Comparison of ENCODE assay signal across 9 cellular contexts in the genomic region with DNA sequence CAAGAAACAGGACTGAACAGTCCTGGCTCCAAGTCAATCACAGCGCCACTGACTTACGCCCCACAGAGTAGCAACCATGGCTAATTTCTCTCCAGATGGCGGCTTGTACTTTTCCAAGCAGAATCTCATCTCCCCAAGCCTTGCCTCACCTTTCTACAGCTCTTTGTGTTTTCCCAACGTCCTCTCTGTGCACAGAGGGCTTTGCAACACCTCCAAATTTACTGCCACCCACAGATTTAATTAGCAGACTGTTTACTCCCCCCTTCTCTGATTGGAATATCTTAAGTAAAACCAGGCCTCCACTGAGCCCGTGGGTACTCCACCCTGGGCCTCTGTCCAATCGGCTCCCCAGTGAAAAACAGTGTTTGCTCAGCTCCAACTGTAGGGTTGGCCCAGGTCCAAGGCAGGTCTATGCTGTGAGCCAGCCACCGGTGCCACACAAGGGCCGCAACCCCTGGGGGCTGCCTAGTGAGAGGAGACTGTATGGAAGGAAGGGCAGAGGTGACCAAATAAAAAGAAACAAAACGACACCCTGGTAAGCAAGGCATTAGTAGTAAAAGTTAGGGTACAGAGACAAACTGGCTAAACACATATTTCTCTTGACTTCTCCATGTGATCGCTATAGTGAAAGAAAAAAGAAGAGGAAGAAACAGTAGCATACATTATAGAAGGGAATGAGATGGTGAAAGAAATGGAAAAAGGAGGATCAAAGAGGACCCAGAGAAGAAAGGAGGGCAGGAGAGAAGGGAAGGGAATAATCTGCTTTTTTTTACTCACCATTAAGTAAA.
DNase-seq lines count a peak whose midpoint lies in the region; ATAC-seq and TF ChIP-seq lines count a peak whose summit lies in the region.
"Had no signal": no experiment of that assay in that cellular context is flagged by ENCODE, and none has a peak within 500 bp of the region (broad histone marks: within the 10 kb centered on the region; RNA-seq: fewer than 3 reads in every experiment).

No MANE protein-coding gene starts in this region.

- no peak overlapping the region for H3K4me3 ChIP-seq in right cardiac atrium (ENCODE audit: low read length)
- H3K4me3 ChIP-seq in heart right ventricle: no peak overlapping the region
- no peak overlapping the region for H3K4me3 ChIP-seq in esophagus (ENCODE audit: low read depth in 1 of 2, low read length in 2 of 2)
- no peak overlapping the region for H3K4me3 ChIP-seq in upper lobe of right lung

- DNase-seq in right cardiac atrium: peak in 2 of 3 donors; percentile 54 to 72
- DNase-seq in heart right ventricle: no peak
- DNase-seq in NCI-H748 (lab: John Stamatoyannopoulos, UW; ENCODE audit: unreplicated experiment): peak; percentile 99
- DNase-seq in upper lobe of right lung: peak; percentile 60
- no peak for DNase-seq in central memory CD4-positive, alpha-beta T cell
- no peak for DNase-seq in activated CD8-positive, alpha-beta T cell treated with anti-CD3 and anti-CD28 coated beads, Interleukin-2, amount 10 ng/mL, durations not matched to agents 7 days and 5 days
- no peak for DNase-seq in glutamatergic neuron

- POLR2A ChIA-PET in activated CD8-positive, alpha-beta T cell treated with anti-CD3 and anti-CD28 coated beads, Interleukin-2, amount 10 ng/mL, durations not matched to agents 7 days and 5 days (lab: Charles Lee): no interaction called here

- CTCF ChIA-PET in activated CD8-positive, alpha-beta T cell treated with anti-CD3 and anti-CD28 coated beads, Interleukin-2, amount 10 ng/mL, durations not matched to agents 7 days and 5 days (lab: Charles Lee): interaction anchor here (1.5 kb wide), 1 partner anchor 50 kb away, joined by 5 read pairs; no protein-coding TSS in a partner anchor

- H3K36me3 ChIP-seq in heart right ventricle: no peaks in the 10 kb centered on the region
- H3K36me3 ChIP-seq in esophagus (ENCODE audit: control insufficient read depth in 2 of 2, insufficient read depth in 2 of 2, low read length in 1 of 2): no peaks in the 10 kb centered on the region
- no peaks in the 10 kb centered on the region for H3K36me3 ChIP-seq in upper lobe of right lung
- H3K36me3 ChIP-seq: neutrophil had no signal

- H3K4me3 Mint-ChIP-seq in activated CD8-positive, alpha-beta T cell treated with anti-CD3 and anti-CD28 coated beads, Interleukin-2, amount 10 ng/mL, durations not matched to agents 7 days and 5 days: no peak overlapping the region
- H3K4me3 Mint-ChIP-seq in glutamatergic neuron (ENCODE audit: unreplicated experiment): no peak overlapping the region

- H3K9me3 ChIP-seq in right cardiac atrium (ENCODE audit: control insufficient read depth, low read length): no peaks in the 10 kb centered on the region
- H3K9me3 ChIP-seq in heart right ventricle: no peaks in the 10 kb centered on the region
- no peaks in the 10 kb centered on the region for H3K9me3 ChIP-seq in esophagus (ENCODE audit: control insufficient read depth in 2 of 2, insufficient read depth in 1 of 2, low read depth in 1 of 2, low read length in 1 of 2)
- H3K9me3 ChIP-seq in upper lobe of right lung: no peaks in the 10 kb centered on the region
- H3K9me3 ChIP-seq: neutrophil had no signal

- H3K27me3 ChIP-seq in right cardiac atrium (ENCODE audit: control insufficient read depth, insufficient read depth) (no peaks in the 10 kb centered on the region), heart right ventricle (no peaks in the 10 kb centered on the region), esophagus (ENCODE audit: control insufficient read depth in 1 of 2, insufficient read depth in 2 of 2, low read length in 2 of 2) (no peaks in the 10 kb centered on the region), upper lobe of right lung (no peaks in the 10 kb centered on the region)
- H3K27me3 ChIP-seq: neutrophil had no signal

- peak in 1 of 2 donors; percentile 53 for ATAC-seq in right cardiac atrium
- no peak for ATAC-seq in heart right ventricle
- peak; percentile 48 for ATAC-seq in upper lobe of right lung
- no peak for ATAC-seq in activated CD8-positive, alpha-beta T cell treated with anti-CD3 and anti-CD28 coated beads, Interleukin-2, amount 10 ng/mL, durations not matched to agents 7 days and 5 days

- peaks cover 4% of the 10 kb centered on the region for H3K36me3 Mint-ChIP-seq in activated CD8-positive, alpha-beta T cell treated with anti-CD3 and anti-CD28 coated beads, Interleukin-2, amount 10 ng/mL, durations not matched to agents 7 days and 5 days (ENCODE audit: low read depth)
- no peaks in the 10 kb centered on the region for H3K36me3 Mint-ChIP-seq in glutamatergic neuron (ENCODE audit: unreplicated experiment)

- intact Hi-C loops in right cardiac atrium (cut with DNase I) (no loop called here), heart right ventricle (cut with DNase I) (no loop called here), upper lobe of right lung (cut with DNase I) (no loop called here)

- TF ChIP-seq CTCF in heart right ventricle (IDR thresholded peaks at IDR 0.05) (no peak), upper lobe of right lung (IDR thresholded peaks at IDR 0.05) (no peak), glutamatergic neuron (IDR thresholded peaks at IDR 0.05; ENCODE audit: partially characterized antibody, unreplicated experiment) (no peak)

- peaks cover 16% of the 10 kb centered on the region for H3K4me1 Mint-ChIP-seq in activated CD8-positive, alpha-beta T cell treated with anti-CD3 and anti-CD28 coated beads, Interleukin-2, amount 10 ng/mL, durations not matched to agents 7 days and 5 days (ENCODE audit: low read depth)
- peaks cover 15% of the 10 kb centered on the region for H3K4me1 Mint-ChIP-seq in glutamatergic neuron (ENCODE audit: low read depth, unreplicated experiment)

- H3K9me3 Mint-ChIP-seq in activated CD8-positive, alpha-beta T cell treated with anti-CD3 and anti-CD28 coated beads, Interleukin-2, amount 10 ng/mL, durations not matched to agents 7 days and 5 days (ENCODE audit: insufficient read depth): no peaks in the 10 kb centered on the region
- H3K9me3 Mint-ChIP-seq in glutamatergic neuron (ENCODE audit: unreplicated experiment): peaks cover 4% of the 10 kb centered on the region

- no peaks in the 10 kb centered on the region for H3K27me3 Mint-ChIP-seq in activated CD8-positive, alpha-beta T cell treated with anti-CD3 and anti-CD28 coated beads, Interleukin-2, amount 10 ng/mL, durations not matched to agents 7 days and 5 days (ENCODE audit: low read depth)
- peaks cover 3% of the 10 kb centered on the region for H3K27me3 Mint-ChIP-seq in glutamatergic neuron (ENCODE audit: unreplicated experiment)

- 61% methylated on average over 10 of the region's 10 CpGs for WGBS in right cardiac atrium
- 59 to 62% methylated on average over 10 of the region's 10 CpGs for WGBS in heart right ventricle, 2 donors
- WGBS in esophagus, 2 donors: 42 to 43% methylated on average over 10 of the region's 10 CpGs

- no peak overlapping the region for H3K27ac Mint-ChIP-seq in activated CD8-positive, alpha-beta T cell treated with anti-CD3 and anti-CD28 coated beads, Interleukin-2, amount 10 ng/mL, durations not matched to agents 7 days and 5 days
- no peak overlapping the region for H3K27ac Mint-ChIP-seq in glutamatergic neuron (ENCODE audit: unreplicated experiment)

- no peaks in the 10 kb centered on the region for H3K4me1 ChIP-seq in right cardiac atrium (ENCODE audit: control insufficient read depth, insufficient read depth, low read length)
- H3K4me1 ChIP-seq in heart right ventricle: no peaks in the 10 kb centered on the region
- no peaks in the 10 kb centered on the region for H3K4me1 ChIP-seq in esophagus (ENCODE audit: control insufficient read depth in 2 of 2, insufficient read depth in 2 of 2, low read length in 1 of 2)
- no peaks in the 10 kb centered on the region for H3K4me1 ChIP-seq in upper lobe of right lung

- H3K27ac ChIP-seq in right cardiac atrium (ENCODE audit: low read length) (no peak overlapping the region), heart right ventricle (no peak overlapping the region), esophagus (ENCODE audit: low read depth in 2 of 2, low read length in 1 of 2) (peak overlapping the region; percentile 9 to 48), upper lobe of right lung (no peak overlapping the region)
- H3K27ac ChIP-seq: neutrophil had no signal

Comparison
In these comparisons a context has a peak if more than half of its experiments do, and no peak if none do; other contexts are left out.
1. DNase-seq: peak in right cardiac atrium (2 of 3), NCI-H748 (single experiment) and upper lobe of right lung (single experiment); none in heart right ventricle (0 of 2), central memory CD4-positive, alpha-beta T cell (single experiment), activated CD8-positive, alpha-beta T cell treated with anti-CD3 and anti-CD28 coated beads, Interleukin-2, amount 10 ng/mL, durations not matched to agents 7 days and 5 days (single experiment) and glutamatergic neuron (single experiment).
2. H3K27ac ChIP-seq: peak in esophagus (2 of 2); none in right cardiac atrium (single experiment), heart right ventricle (0 of 10) and upper lobe of right lung (single experiment).